Comparison of ENCODE assay signal across 8 cellular contexts in genomic region chr6:116570856-116571682, GRCh38. TPM values are rescaled to one million over a fixed set of nuclear protein-coding genes. Genes with fewer than 3 reads are reported as not detected.
DNase-seq lines count a peak whose midpoint lies in the region; ATAC-seq, FAIRE-seq and TF ChIP-seq lines count a peak whose summit lies in the region.

Gene RWDD1, plus strand, starts transcription at chr6:116571504. Its CDS starts 79 bp downstream, at chr6:116571583.

- 0 to 1% (median 1%) methylated on average over 49 to 62 of the region's 62 CpGs for WGBS in psoas muscle, 3 donors

- H3K9me3 ChIP-seq in psoas muscle: no peaks in the 10 kb centered on the region

- intact Hi-C loops in left ventricle myocardium superior (cut with micrococcal nuclease) (no loop called here), psoas muscle (cut with DNase I) (loop anchor here (2.0 to 5.0 kb wide), 2 partner anchors 96 to 290 kb away; partner anchors contain the start of gene ZUP1 (in 1 of the 2))

- H3K27me3 ChIP-seq in psoas muscle (ENCODE audit: insufficient read depth in 3 of 3, low read length in 2 of 3): no peaks in the 10 kb centered on the region

- FAIRE-seq in urothelium cell line (lab: Jason Lieb, UNC): no peak

- DNase-seq in NCI-H187 (lab: John Stamatoyannopoulos, UW) (peak; percentile 71 to 95), T-helper 2 cell (peak; percentile 95 to 100 (median 98)), left ventricle myocardium superior (peak; percentile 100), psoas muscle (peak; percentile 100), urothelium cell line (ENCODE audit: low spot score) (peak; percentile 91)

- peak within 1 kb of the TSS; percentile 82 for H3K27ac ChIP-seq in angular gyrus (ENCODE audit: low read depth, low read length)
- peak within 1 kb of the TSS; percentile 90 for H3K27ac ChIP-seq in psoas muscle

- ATAC-seq in GM18498 (IDR thresholded peaks at IDR 0.05; ENCODE audit: unreplicated experiment) (peak; percentile 96), HG02938 (IDR thresholded peaks at IDR 0.05; ENCODE audit: unreplicated experiment) (peak; percentile 94), left ventricle myocardium superior (peak; percentile 98), psoas muscle (peak; percentile 94 to 98 (median 97))

- peak within 1 kb of the TSS; percentile 87 for H3K4me3 ChIP-seq in psoas muscle

- no peak for TF ChIP-seq CTCF in psoas muscle (IDR thresholded peaks at IDR 0.05)

- peaks cover 0 to 20% of the 10 kb centered on the region in 2 donors for H3K36me3 ChIP-seq in psoas muscle (ENCODE audit: insufficient read depth in 1 of 2, low read depth in 1 of 2)

- H3K4me1 ChIP-seq in psoas muscle: peaks cover 28% of the 10 kb centered on the region

RNA-seq across cellular contexts. Expression of gene RWDD1, which starts in this region (rescaled TPM):
- total RNA-seq in left ventricle myocardium superior (72.4 TPM), psoas muscle (10 to 100 TPM; 49.5 to 71.4 (median 69.3) TPM)
- polyA plus RNA-seq in psoas muscle: 100 to 1,000 TPM in 1 of 3 donors, 10 to 100 TPM in 2; 72.0 to 153 (median 86.5) TPM

Comparison
In these comparisons a context has a peak if more than half of its experiments do, and no peak if none do; other contexts are left out.
1. Peak in every context shown above with its lines: DNase-seq, ATAC-seq, H3K4me3 ChIP-seq and H3K27ac ChIP-seq.